In genomic region chr22:41915783-41916493, GRCh38 we compare ENCODE assay signal across 1 cellular context.
TF ChIP-seq lines count a peak whose summit lies in the region.

No MANE protein-coding gene starts in this region.

TF ChIP-seq in HCT116, 20 proteins besides CTCF, POLR2A, EP300 and RAD21:
- TF ChIP-seq JUND (IDR thresholded peaks at IDR 0.05): no peak
- no peak for TF ChIP-seq ZNF274 (IDR thresholded peaks at IDR 0.05; ENCODE audit: low read depth, low read length)
- TF ChIP-seq POLR2AphosphoS5 (IDR thresholded peaks at IDR 0.05; ENCODE audit: low read depth, low read length): no peak
TF ChIP-seq in HCT116: peak in this region for 0.
